8 cellular contexts compared by ENCODE assay signal in the genomic region with DNA sequence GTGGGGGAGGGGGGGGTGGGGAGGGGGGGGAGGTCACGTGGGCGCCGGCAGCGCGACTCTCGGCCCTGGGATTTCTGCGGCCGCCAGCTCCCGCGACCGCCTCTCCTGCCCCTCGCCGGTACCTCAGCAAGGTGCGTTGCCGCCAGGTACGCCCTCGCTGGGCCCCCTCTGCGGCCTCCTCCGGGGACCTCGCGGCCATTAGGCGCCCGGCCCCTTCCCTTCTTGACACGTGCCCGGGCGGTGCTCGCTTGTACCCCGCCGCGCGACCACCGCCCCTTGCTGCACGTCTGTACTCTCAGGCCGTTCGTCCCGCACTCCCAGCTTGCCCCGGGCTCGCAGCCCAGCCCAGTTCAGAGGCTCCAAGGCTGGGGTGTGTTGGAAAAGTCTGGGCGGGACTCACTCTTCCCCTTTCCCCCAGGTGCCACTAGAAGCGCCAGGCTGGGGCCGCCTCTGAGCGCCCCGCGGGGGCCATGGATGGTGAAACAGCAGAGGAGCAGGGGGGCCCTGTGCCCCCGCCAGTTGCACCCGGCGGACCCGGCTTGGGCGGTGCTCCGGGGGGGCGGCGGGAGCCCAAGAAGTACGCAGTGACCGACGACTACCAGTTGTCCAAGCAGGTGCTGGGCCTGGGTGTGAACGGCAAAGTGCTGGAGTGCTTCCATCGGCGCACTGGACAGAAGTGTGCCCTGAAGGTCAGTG. TPM values are rescaled to one million over a fixed set of nuclear protein-coding genes. Genes with fewer than 3 reads are reported as not detected.
DNase-seq lines count a peak whose midpoint lies in the region; ATAC-seq lines count a peak whose summit lies in the region.

A gene (plus strand): TSS at position 56 of the 696 bp plus-strand sequence. CDS start 415 bp downstream, at position 471.

- ATAC-seq in GM21529 (IDR thresholded peaks at IDR 0.05; ENCODE audit: unreplicated experiment), result peak; percentile 20

- H2AFZ ChIP-seq in Karpas-422 (ENCODE audit: low read length), result peak within 1 kb of the TSS; percentile 99

- intact Hi-C loops in posterior vena cava (cut with DNase I), result loop anchor here (5.0 to 10.0 kb wide), 2 partner anchors 758 to 770 kb away; a partner anchor contains a TSS

- no peaks in the 10 kb centered on the region for H3K79me2 ChIP-seq in Karpas-422 (ENCODE audit: low read length)

- H3K27me3 ChIP-seq in Karpas-422 (ENCODE audit: low read length), result no peaks in the 10 kb centered on the region; the same call in 1 of the 2 replicates

- H3K4me2 ChIP-seq in Karpas-422 (ENCODE audit: low read depth, low read length, poor library complexity, severe bottlenecking), result peak within 1 kb of the TSS; percentile 96

- H3K4me3 ChIP-seq in GM08714 (ENCODE audit: low read length) (peak within 1 kb of the TSS; percentile 87), Karpas-422 (ENCODE audit: low read length) (peak within 1 kb of the TSS; percentile 86)

- H4K20me1 ChIP-seq in Karpas-422 (ENCODE audit: insufficient read depth, low read depth, low read length), result peaks cover 10% of the 10 kb centered on the region; the same call in 1 of the 2 replicates

- DNase-seq in Karpas-422 (peak; percentile 67), germinal center (ENCODE audit: low spot score) (peak; percentile 41), posterior vena cava (ENCODE audit: low spot score) (peak; percentile 89), NCI-H1092 treated with DMSO at 0.1 percent for 48 hours (lab: John Stamatoyannopoulos, UW) (no peak), DMS79 treated with DMSO at 0.1 percent for 48 hours (lab: John Stamatoyannopoulos, UW) (no peak)
- DNase-seq in activated T-cell treated with anti-CD3 and anti-CD28 coated beads, Interleukin-2, amount 50 U/mL, for 48 hours, result peak; percentile 42 to 62

- H3K36me3 ChIP-seq in Karpas-422 (ENCODE audit: insufficient read depth, low read length), result no peaks in the 10 kb centered on the region

- no peaks in the 10 kb centered on the region for H3K9me2 ChIP-seq in Karpas-422 (replicated peaks; ENCODE audit: insufficient read depth, low read length)

- H3K9me3 ChIP-seq in Karpas-422 (ENCODE audit: low read length), result no peaks in the 10 kb centered on the region

- H3K9ac ChIP-seq in Karpas-422 (ENCODE audit: low read length), result peak within 1 kb of the TSS; percentile 81

- H3K4me1 ChIP-seq in Karpas-422 (ENCODE audit: low read length), result peaks cover 21% of the 10 kb centered on the region

- H3K27ac ChIP-seq in Karpas-422 (ENCODE audit: low read length), result 0 out of 2 replicates have a peak within 1 kb of the TSS, but pooled peaks have one; percentile 7

RNA-seq across cellular contexts. Expression of the gene that starts here (rescaled TPM):
- total RNA-seq in Karpas-422 (2014; rRNA removed; shearing (Covaris generic); ENCODE audit: low replicate concordance), result 20.8 and 21.7 TPM in 2 replicates
- total RNA-seq in posterior vena cava, result 10 to 100 TPM; 21.8 to 32.9 TPM

Comparison
In these comparisons a context has a peak if more than half of its experiments do, and no peak if none do; other contexts are left out.
1. DNase-seq: peak in Karpas-422 (single experiment), activated T-cell treated with anti-CD3 and anti-CD28 coated beads, Interleukin-2, amount 50 U/mL, for 48 hours (2 of 2), germinal center (single experiment) and posterior vena cava (single experiment); none in NCI-H1092 treated with DMSO at 0.1 percent for 48 hours (single experiment) and DMS79 treated with DMSO at 0.1 percent for 48 hours (single experiment).